8 cellular contexts compared by ENCODE assay signal in the genomic region with DNA sequence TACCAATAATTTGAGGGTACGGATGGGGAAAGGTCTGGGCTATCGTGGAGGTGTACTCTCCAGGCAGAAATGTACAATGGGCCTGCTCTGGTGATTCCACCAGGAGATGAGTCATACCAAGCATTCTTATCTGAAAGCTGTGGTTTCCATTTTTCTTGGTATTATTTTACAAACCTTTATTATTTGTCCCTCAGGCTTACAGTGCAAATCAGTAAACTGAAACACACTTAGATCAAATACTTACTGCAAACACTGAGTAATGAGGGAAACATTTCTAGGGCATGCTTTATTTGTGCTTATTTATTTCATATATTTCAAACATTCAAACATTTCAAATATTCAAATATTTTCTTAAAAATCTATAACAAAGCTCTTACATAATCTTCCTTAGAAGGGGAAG.
A peak's percentile ranks its signal among the peaks of the same experiment; 100 is the strongest.
DNase-seq lines count a peak whose midpoint lies in the region; ATAC-seq lines count a peak whose summit lies in the region.

No MANE protein-coding gene starts in this region.

- no peak overlapping the region for H3K27ac Mint-ChIP-seq in T-helper 17 cell

- no peaks in the 10 kb centered on the region for H3K36me3 Mint-ChIP-seq in T-helper 17 cell (ENCODE audit: low read depth)
- H3K36me3 Mint-ChIP-seq in activated T-cell treated with anti-CD3 and anti-CD28 coated beads, Interleukin-2, amount 50 U/mL, for 4 hours (ENCODE audit: insufficient read depth) = no peaks in the 10 kb centered on the region

- peak overlapping the region; percentile 57 for H3K27ac ChIP-seq in epithelial cell of prostate

- no peaks in the 10 kb centered on the region for H3K27me3 Mint-ChIP-seq in T-helper 17 cell
- H3K27me3 Mint-ChIP-seq in activated T-cell treated with anti-CD3 and anti-CD28 coated beads, Interleukin-2, amount 50 U/mL, for 4 hours (ENCODE audit: low read depth) = no peaks in the 10 kb centered on the region

- H3K4me1 Mint-ChIP-seq in T-helper 17 cell = no peaks in the 10 kb centered on the region
- no peaks in the 10 kb centered on the region for H3K4me1 Mint-ChIP-seq in activated T-cell treated with anti-CD3 and anti-CD28 coated beads, Interleukin-2, amount 50 U/mL, for 4 hours (ENCODE audit: low read depth)

- no peak overlapping the region for H3K4me3 Mint-ChIP-seq in T-helper 17 cell
- no peak overlapping the region for H3K4me3 Mint-ChIP-seq in activated T-cell treated with anti-CD3 and anti-CD28 coated beads, Interleukin-2, amount 50 U/mL, for 4 hours

- H3K9me3 Mint-ChIP-seq in activated T-cell treated with anti-CD3 and anti-CD28 coated beads, Interleukin-2, amount 50 U/mL, for 4 hours = no peaks in the 10 kb centered on the region

- DNase-seq in GM04503 (ENCODE audit: low read depth) (peak; percentile 32), epithelial cell of prostate (ENCODE audit: low read depth, low spot score) (no peak), T-helper 17 cell (no peak), DMS114 treated with DMSO at 0.1 percent for 48 hours (lab: John Stamatoyannopoulos, UW; ENCODE audit: unreplicated experiment) (no peak)
- DNase-seq in activated T-cell treated with anti-CD3 and anti-CD28 coated beads, Interleukin-2, amount 50 U/mL, for 4 hours = no peak
- DNase-seq in activated T-cell treated with anti-CD3 and anti-CD28 coated beads, Interleukin-2, amount 50 U/mL, for 48 hours = no peak

- H3K9me3 ChIP-seq in T-helper 17 cell (ENCODE audit: control insufficient read depth, low read length, poor library complexity, severe bottlenecking) = no peaks in the 10 kb centered on the region

- ATAC-seq in GM21619 (IDR thresholded peaks at IDR 0.05; ENCODE audit: unreplicated experiment) = peak; percentile 95
- ATAC-seq in HG03571 (IDR thresholded peaks at IDR 0.05; ENCODE audit: unreplicated experiment) = peak; percentile 65
- ATAC-seq in T-helper 17 cell = no peak
- no peak for ATAC-seq in activated T-cell treated with anti-CD3 and anti-CD28 coated beads, Interleukin-2, amount 50 U/mL, for 4 hours

Comparison
In these comparisons a context has a peak if more than half of its experiments do, and no peak if none do; other contexts are left out.
1. ATAC-seq: peak in GM21619 (single experiment) and HG03571 (single experiment); none in T-helper 17 cell (single experiment) and activated T-cell treated with anti-CD3 and anti-CD28 coated beads, Interleukin-2, amount 50 U/mL, for 4 hours (0 of 2).